ENCODE assay signal across 13 cellular contexts in genomic region chr3:9314796-9315195, GRCh38. TPM values are rescaled to one million over a fixed set of nuclear protein-coding genes. Genes with fewer than 3 reads are reported as not detected.
DNase-seq lines count a peak whose midpoint lies in the region; ATAC-seq and TF ChIP-seq lines count a peak whose summit lies in the region.
"Had no signal": no experiment of that assay in that cellular context is flagged by ENCODE, and none has a peak within 500 bp of the region (broad histone marks: within the 10 kb centered on the region; RNA-seq: fewer than 3 reads in every experiment).

No MANE protein-coding gene starts in this region.

- no peak overlapping the region for H3K4me3 ChIP-seq in heart left ventricle
- H3K4me3 ChIP-seq: A549, GM23338 had no signal

- no peak for TF ChIP-seq CTCF in heart left ventricle (IDR thresholded peaks at IDR 0.05)

- TF ChIP-seq POLR2A in heart left ventricle (IDR thresholded peaks at IDR 0.05): no peak

- no peaks in the 10 kb centered on the region for H3K27me3 ChIP-seq in heart left ventricle

- intact Hi-C loops in heart left ventricle (cut with DNase I) (no loop called here), Right ventricle myocardium superior (cut with DNase I) (no loop called here)

- DNase-seq in heart left ventricle: peak in 1 of 5 donors; percentile 15
- DNase-seq in Right ventricle myocardium superior: no peak
- DNase-seq in NCI-H2029 (lab: John Stamatoyannopoulos, UW): peak; percentile 36
- peak; percentile 46 for DNase-seq in iPS-NIHi11 (ENCODE audit: low spot score)
- DNase-seq in NCI-H146 treated with DMSO at 0.1 percent for 48 hours (lab: John Stamatoyannopoulos, UW; ENCODE audit: unreplicated experiment): no peak
- no peak for DNase-seq in NK-92 treated with Interleukin-12 subunit alpha and Interleukin-12 subunit beta, amount 100 ng/mL, for 24 hours (lab: John Stamatoyannopoulos, UW)
- DNase-seq in GM03348 (ENCODE audit: low spot score): no peak
- DNase-seq: GDM1, NCI-H1105 treated with DMSO at 0.1 percent for 48 hours, NCI-H1930, NCI-H524 had no signal

- H3K27ac ChIP-seq in heart left ventricle: no peak overlapping the region
- H3K27ac ChIP-seq: A549 had no signal

- H3K36me3 ChIP-seq in heart left ventricle: no peaks in the 10 kb centered on the region

- H3K4me1 ChIP-seq in heart left ventricle: peaks cover 0 to 24% (median 3%) of the 10 kb centered on the region in 12 donors
- H3K4me1 ChIP-seq: A549 had no signal

- WGBS in heart left ventricle, 4 donors: 48 to 60% (median 56%) methylated on average over 2 of the region's 2 CpGs

- ATAC-seq in heart left ventricle (peak in 3 of 4 donors; percentile 15 to 44 (median 41)), Right ventricle myocardium superior (ENCODE audit: poor library complexity) (no peak)
- ATAC-seq: A549, GM23338 had no signal

- H3K9me3 ChIP-seq in heart left ventricle: no peaks in the 10 kb centered on the region
- H3K9me3 ChIP-seq: A549 had no signal

RNA-seq across cellular contexts. Expression of gene THUMPD3, which starts 48.1 kb away (rescaled TPM):
- 10 to 100 TPM; 25.3 to 65.5 (median 51.5) TPM for total RNA-seq in heart left ventricle
- polyA plus RNA-seq in heart left ventricle: 10 to 100 TPM; 47.0 to 63.0 TPM
- total RNA-seq in Right ventricle myocardium superior: 52.9 TPM

Comparison
In these comparisons a context has a peak if more than half of its experiments do, and no peak if none do; other contexts are left out.
1. DNase-seq: peak in NCI-H2029 (single experiment) and iPS-NIHi11 (single experiment); none in Right ventricle myocardium superior (single experiment), NCI-H146 treated with DMSO at 0.1 percent for 48 hours (single experiment), NK-92 treated with Interleukin-12 subunit alpha and Interleukin-12 subunit beta, amount 100 ng/mL, for 24 hours (single experiment) and GM03348 (single experiment).